ENCODE assay signal across 22 cellular contexts in genomic region chr15:39680868-39681267, GRCh38.
DNase-seq lines count a peak whose midpoint lies in the region; ATAC-seq, FAIRE-seq and TF ChIP-seq lines count a peak whose summit lies in the region.
"Had no signal": no experiment of that assay in that cellular context is flagged by ENCODE, and none has a peak within 500 bp of the region (broad histone marks: within the 10 kb centered on the region; RNA-seq: fewer than 3 reads in every experiment).

No MANE protein-coding gene starts in this region.

- TF ChIP-seq RAD21 in K562 (CRISPR knock-in tag; conservative IDR thresholded peaks at IDR 0.05 in 1 of 2, IDR thresholded peaks at IDR 0.05 in 1 of 2), result no peak

- H3K4me2 ChIP-seq in K562 (ENCODE audit: insufficient read depth, low read length), result no peak overlapping the region
- H3K4me2 ChIP-seq: PC-9 had no signal

- peak; percentile 71 for DNase-seq in GM03348 (ENCODE audit: low spot score)
- DNase-seq in K562 (ENCODE audit: extremely low read depth in 1 of 4, low spot score in 3 of 4), result no peak
- peak; percentile 22 for DNase-seq in kidney glomerular epithelial cell (lab: John Stamatoyannopoulos, UW)
- DNase-seq in tibial artery, result no peak
- no peak for DNase-seq in stimulated activated naive CD4-positive, alpha-beta T cell (lab: John Stamatoyannopoulos, UW)
- DNase-seq in SHP77 (lab: John Stamatoyannopoulos, UW), result no peak
- no peak for DNase-seq in stomach
- DNase-seq: activated B cell treated with CpG ODN at 0.5 μM for 24 hours; activated T-cell treated with anti-CD3 and anti-CD28 coated beads, Interleukin-2, amount 50 U/mL, for 48 hours; body of pancreas; C1 segment of cervical spinal cord; gastrocnemius medialis; HCEC 1CT; NCI-H146; NCI-H82; PC-9; psoas muscle; SJCRH30; T-helper 9 cell had no signal

- POLR2A ChIA-PET in K562 (lab: Yijun Ruan, JAX), result interaction anchor here (0.6 kb wide), 1 partner anchor 254 kb away, joined by 5 read pairs; no protein-coding TSS in a partner anchor

- H3K36me3 ChIP-seq in K562 (ENCODE audit: control insufficient read depth, insufficient read depth, low read length) (no peaks in the 10 kb centered on the region), tibial artery (no peaks in the 10 kb centered on the region), stomach (no peaks in the 10 kb centered on the region)
- H3K36me3 ChIP-seq: gastrocnemius medialis, SJCRH30 had no signal

- intact Hi-C loops in K562 (cut with micrococcal nuclease), result loop anchor here (5.0 kb wide), 1 partner anchor 509 kb away; no protein-coding TSS in a partner anchor
- intact Hi-C loops in tibial artery (cut with DNase I; ENCODE audit: low total_unique reads), result no loop called here
- intact Hi-C loops in stomach (cut with DNase I; ENCODE audit: low total_unique reads), result no loop called here

- ATAC-seq in K562, result no peak
- ATAC-seq: body of pancreas; gastrocnemius medialis; GM12878; HepG2; psoas muscle; stimulated activated memory B cell treated with anti-CD40 and anti-IgM and Interleukin-4, amounts not matched to agents 10 μg/mL and 1 μg/mL and 100 μg/mL, for 72 hours had no signal

- FAIRE-seq in K562 (lab: Jason Lieb, UNC), result no peak
- FAIRE-seq: GM12878, HepG2 had no signal

- no peaks in the 10 kb centered on the region for H3K9me1 ChIP-seq in K562 (ENCODE audit: control insufficient read depth, insufficient read depth, low read length)

- H3K4me3 ChIP-seq in K562, result no peak overlapping the region
- no peak overlapping the region for H3K4me3 ChIP-seq in tibial artery
- H3K4me3 ChIP-seq in stomach, result no peak overlapping the region
- H3K4me3 ChIP-seq: body of pancreas, gastrocnemius medialis, GM12878, PC-9, psoas muscle, SJCRH30 had no signal

- CTCF ChIA-PET in K562 (lab: Yijun Ruan, JAX; ENCODE audit: low intra/inter-chr PET ratio), result interaction anchor here (0.5 kb wide), 1 partner anchor 660 kb away, joined by 3 read pairs; the partner anchor contains the start of gene CCDC9B

- H4K20me1 ChIP-seq in K562 (replicated peaks; ENCODE audit: control insufficient read depth, insufficient read depth, low read length), result no peaks in the 10 kb centered on the region

- H3K79me2 ChIP-seq in K562 (ENCODE audit: control insufficient read depth, insufficient read depth, low read length), result no peaks in the 10 kb centered on the region

- TF ChIP-seq POLR2A in K562 (conservative IDR thresholded peaks at IDR 0.05), result no peak
- no peak for TF ChIP-seq POLR2A in stomach (IDR thresholded peaks at IDR 0.05)

- WGBS in K562 (ENCODE audit: insufficient coverage, low coverage, missing lambda C conversion rate), result 10% methylated on average over 2 of the region's 2 CpGs
- 52 to 73% (median 68%) methylated on average over 2 of the region's 2 CpGs for WGBS in stomach, 5 donors

- H3K27ac ChIP-seq in K562 (ENCODE audit: extremely low read depth, low read depth, low read length), result no peak overlapping the region
- peak overlapping the region; percentile 14 to 16 for H3K27ac ChIP-seq in tibial artery
- no peak overlapping the region for H3K27ac ChIP-seq in stomach
- H3K27ac ChIP-seq: body of pancreas, gastrocnemius medialis, PC-9, psoas muscle, SJCRH30 had no signal

- no peak overlapping the region for H2AFZ ChIP-seq in K562 (ENCODE audit: low read depth, low read length)
- H2AFZ ChIP-seq: PC-9 had no signal

- no peak for TF ChIP-seq CTCF in K562 (IDR thresholded peaks at IDR 0.05 in 2 of 3, conservative IDR thresholded peaks at IDR 0.05 in 1 of 3; ENCODE audit: insufficient read depth in 2 of 3, low read depth in 1 of 3, low read length in 3 of 3)
- TF ChIP-seq CTCF in tibial artery (IDR thresholded peaks at IDR 0.05), result no peak
- no peak for TF ChIP-seq CTCF in stomach (IDR thresholded peaks at IDR 0.05)

- in situ Hi-C loops in K562 (cut with MboI), result no loop called here

- no peaks in the 10 kb centered on the region for H3K9me3 ChIP-seq in K562 (replicated peaks; ENCODE audit: control insufficient read depth, insufficient read depth, low read depth, low read length)
- no peaks in the 10 kb centered on the region for H3K9me3 ChIP-seq in tibial artery
- H3K9me3 ChIP-seq in stomach, result no peaks in the 10 kb centered on the region
- H3K9me3 ChIP-seq: body of pancreas, gastrocnemius medialis, psoas muscle, SJCRH30 had no signal

- H3K4me1 ChIP-seq in K562 (replicated peaks in 1 of 2; ENCODE audit: control insufficient read depth in 2 of 2, insufficient read depth in 2 of 2, low read length in 2 of 2) (no peaks in the 10 kb centered on the region), tibial artery (peaks cover 0 to 25% (median 6%) of the 10 kb centered on the region in 4 donors), stomach (no peaks in the 10 kb centered on the region)
- H3K4me1 ChIP-seq: body of pancreas, gastrocnemius medialis, psoas muscle had no signal

- no TSS peak for BruUV-seq in K562 (replicated peaks; lab: Mats Ljungman, UMichigan)

- H3K27me3 ChIP-seq in K562 (ENCODE audit: control insufficient read depth in 2 of 2, insufficient read depth in 2 of 2, low read length in 2 of 2), result no peaks in the 10 kb centered on the region
- no peaks in the 10 kb centered on the region for H3K27me3 ChIP-seq in tibial artery
- no peaks in the 10 kb centered on the region for H3K27me3 ChIP-seq in stomach
- H3K27me3 ChIP-seq: body of pancreas, gastrocnemius medialis, SJCRH30 had no signal

- TF ChIP-seq EP300 in K562 (IDR thresholded peaks at IDR 0.05; ENCODE audit: low read length), result no peak
- TF ChIP-seq EP300 in stomach (IDR thresholded peaks at IDR 0.05), result no peak

- no peak overlapping the region for H3K9ac ChIP-seq in K562 (ENCODE audit: insufficient read depth in 1 of 2, low read depth in 2 of 2, low read length in 2 of 2)

TF ChIP-seq in K562, 482 proteins besides CTCF, POLR2A, EP300 and RAD21:
- TF ChIP-seq MEF2A (IDR thresholded peaks at IDR 0.05; ENCODE audit: control insufficient read depth, low read depth, low read length) (no peak), BACH1 (tag; IDR thresholded peaks at IDR 0.05) (no peak), ZNF75A (CRISPR knock-in tag; IDR thresholded peaks at IDR 0.05) (no peak), GTF2F1 (IDR thresholded peaks at IDR 0.05; ENCODE audit: low read depth, low read length) (no peak), CEBPG (CRISPR knock-in tag; IDR thresholded peaks at IDR 0.05) (no peak), CEBPG (tag; conservative IDR thresholded peaks at IDR 0.05 in 1 of 2, IDR thresholded peaks at IDR 0.05 in 1 of 2) (0 out of 4 replicates have a peak, but pooled peaks have one; percentile 10 to 22), KAT2B (IDR thresholded peaks at IDR 0.05; ENCODE audit: low read depth, low read length) (no peak), TSHZ1 (CRISPR knock-in tag; IDR thresholded peaks at IDR 0.05) (no peak), EP400 (IDR thresholded peaks at IDR 0.05) (no peak)
- TF ChIP-seq, protein P1, sequence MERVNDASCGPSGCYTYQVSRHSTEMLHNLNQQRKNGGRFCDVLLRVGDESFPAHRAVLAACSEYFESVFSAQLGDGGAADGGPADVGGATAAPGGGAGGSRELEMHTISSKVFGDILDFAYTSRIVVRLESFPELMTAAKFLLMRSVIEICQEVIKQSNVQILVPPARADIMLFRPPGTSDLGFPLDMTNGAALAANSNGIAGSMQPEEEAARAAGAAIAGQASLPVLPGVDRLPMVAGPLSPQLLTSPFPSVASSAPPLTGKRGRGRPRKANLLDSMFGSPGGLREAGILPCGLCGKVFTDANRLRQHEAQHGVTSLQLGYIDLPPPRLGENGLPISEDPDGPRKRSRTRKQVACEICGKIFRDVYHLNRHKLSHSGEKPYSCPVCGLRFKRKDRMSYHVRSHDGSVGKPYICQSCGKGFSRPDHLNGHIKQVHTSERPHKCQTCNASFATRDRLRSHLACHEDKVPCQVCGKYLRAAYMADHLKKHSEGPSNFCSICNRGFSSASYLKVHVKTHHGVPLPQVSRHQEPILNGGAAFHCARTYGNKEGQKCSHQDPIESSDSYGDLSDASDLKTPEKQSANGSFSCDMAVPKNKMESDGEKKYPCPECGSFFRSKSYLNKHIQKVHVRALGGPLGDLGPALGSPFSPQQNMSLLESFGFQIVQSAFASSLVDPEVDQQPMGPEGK (CRISPR knock-in tag; IDR thresholded peaks at IDR 0.05; ENCODE audit: borderline replicate concordance), result no peak

Comparison
In these comparisons a context has a peak if more than half of its experiments do, and no peak if none do; other contexts are left out.
1. DNase-seq: peak in GM03348 (single experiment) and kidney glomerular epithelial cell (single experiment); none in K562 (0 of 4), tibial artery (0 of 2), stimulated activated naive CD4-positive, alpha-beta T cell (0 of 6), SHP77 (0 of 2) and stomach (single experiment).
2. H3K27ac ChIP-seq: peak in tibial artery (2 of 2); none in K562 (single experiment) and stomach (0 of 5).